Comparison of ENCODE assay signal across 1 cellular context in genomic region chr2:154462634-154463033, GRCh38.
TF ChIP-seq lines count a peak whose summit lies in the region.

No MANE protein-coding gene starts in this region.

TF ChIP-seq in HepG2, 621 proteins besides CTCF, POLR2A, EP300 and RAD21 (continued from another document and continues in another):
- TF ChIP-seq ZBTB14 (CRISPR knock-in tag; IDR thresholded peaks at IDR 0.05) (no peak), ZNF567 (CRISPR knock-in tag; IDR thresholded peaks at IDR 0.05; ENCODE audit: borderline replicate concordance) (no peak), KDM6A (CRISPR knock-in tag; IDR thresholded peaks at IDR 0.05; ENCODE audit: low read depth) (peak; percentile 17; the same call in 1 of the 2 replicates), KMT2A (CRISPR knock-in tag; IDR thresholded peaks at IDR 0.05) (no peak), NR2F2 (IDR thresholded peaks at IDR 0.05; ENCODE audit: borderline replicate concordance, low read depth) (peak; percentile 59; the same call in 1 of the 2 replicates), ZHX2 (IDR thresholded peaks at IDR 0.05; ENCODE audit: low read depth) (no peak), ZHX2 (CRISPR knock-in tag; IDR thresholded peaks at IDR 0.05; ENCODE audit: borderline replicate concordance) (no peak), KDM5B (CRISPR knock-in tag; IDR thresholded peaks at IDR 0.05; ENCODE audit: borderline replicate concordance) (no peak), CBFB (CRISPR knock-in tag; IDR thresholded peaks at IDR 0.05) (no peak), RERE (CRISPR knock-in tag; IDR thresholded peaks at IDR 0.05; ENCODE audit: low read depth) (peak; percentile 45; the same call in 1 of the 2 replicates), NFKBIZ (CRISPR knock-in tag; IDR thresholded peaks at IDR 0.05) (no peak), ZNF609 (CRISPR knock-in tag; IDR thresholded peaks at IDR 0.05; ENCODE audit: borderline replicate concordance) (peak; percentile 63; the same call in 1 of the 2 replicates), NFYB (CRISPR knock-in tag; IDR thresholded peaks at IDR 0.05) (no peak), ZNF20 (CRISPR knock-in tag; IDR thresholded peaks at IDR 0.05) (no peak), HNF4G (IDR thresholded peaks at IDR 0.05; ENCODE audit: borderline replicate concordance, low read depth, low read length) (peak; percentile 43; the same call in 1 of the 2 replicates), HNF4G (CRISPR knock-in tag; IDR thresholded peaks at IDR 0.05; ENCODE audit: borderline replicate concordance, low read depth) (no peak), ZNF430 (CRISPR knock-in tag; IDR thresholded peaks at IDR 0.05) (no peak), PHF8 (CRISPR knock-in tag; IDR thresholded peaks at IDR 0.05) (no peak), ZNF557 (CRISPR knock-in tag; IDR thresholded peaks at IDR 0.05) (no peak), TBL1XR1 (IDR thresholded peaks at IDR 0.05; ENCODE audit: borderline replicate concordance, low read length, partially characterized antibody) (no peak), ZNF75D (CRISPR knock-in tag; IDR thresholded peaks at IDR 0.05; ENCODE audit: borderline replicate concordance) (no peak), SATB2 (CRISPR knock-in tag; IDR thresholded peaks at IDR 0.05) (no peak), ZNF234 (CRISPR knock-in tag; conservative IDR thresholded peaks at IDR 0.05) (no peak), TBP (CRISPR knock-in tag; IDR thresholded peaks at IDR 0.05) (no peak), HHEX (CRISPR knock-in tag; IDR thresholded peaks at IDR 0.05) (no peak; the same call in 1 of the 2 replicates), NFIC (IDR thresholded peaks at IDR 0.05; ENCODE audit: low read length) (peak; percentile 73; the same call in 1 of the 2 replicates), ZBTB4 (CRISPR knock-in tag; IDR thresholded peaks at IDR 0.05; ENCODE audit: borderline replicate concordance) (no peak), TCF7L2 (IDR thresholded peaks at IDR 0.05; ENCODE audit: low read depth, low read length) (no peak), BATF2 (CRISPR knock-in tag; IDR thresholded peaks at IDR 0.05) (no peak), BRD4 (CRISPR knock-in tag; IDR thresholded peaks at IDR 0.05) (no peak), ZFP36 (IDR thresholded peaks at IDR 0.05; ENCODE audit: borderline replicate concordance, low read depth, low read length, partially characterized antibody) (no peak), PRMT3 (CRISPR knock-in tag; IDR thresholded peaks at IDR 0.05; ENCODE audit: borderline replicate concordance, low read depth) (no peak), ZNF782 (CRISPR knock-in tag; IDR thresholded peaks at IDR 0.05; ENCODE audit: borderline replicate concordance) (no peak), ZNF572 (CRISPR knock-in tag; IDR thresholded peaks at IDR 0.05) (no peak), NONO (IDR thresholded peaks at IDR 0.05) (no peak), NONO (CRISPR knock-in tag; conservative IDR thresholded peaks at IDR 0.05) (peak; percentile 49; the same call in 1 of the 2 replicates), PTBP1 (IDR thresholded peaks at IDR 0.05; ENCODE audit: low read depth, low read length, poor library complexity, severe bottlenecking) (no peak), ZNF784 (CRISPR knock-in tag; IDR thresholded peaks at IDR 0.05; ENCODE audit: borderline replicate concordance) (0 out of 2 replicates have a peak, but pooled peaks have one; percentile 57), TGIF2 (CRISPR knock-in tag; IDR thresholded peaks at IDR 0.05) (no peak), HOXA7 (CRISPR knock-in tag; IDR thresholded peaks at IDR 0.05) (no peak), HNF4A (CRISPR knock-in tag; IDR thresholded peaks at IDR 0.05) (peak; percentile 82), ZNF563 (CRISPR knock-in tag; IDR thresholded peaks at IDR 0.05) (no peak)
